ENCODE assay signal across 30 cellular contexts in the genomic region with DNA sequence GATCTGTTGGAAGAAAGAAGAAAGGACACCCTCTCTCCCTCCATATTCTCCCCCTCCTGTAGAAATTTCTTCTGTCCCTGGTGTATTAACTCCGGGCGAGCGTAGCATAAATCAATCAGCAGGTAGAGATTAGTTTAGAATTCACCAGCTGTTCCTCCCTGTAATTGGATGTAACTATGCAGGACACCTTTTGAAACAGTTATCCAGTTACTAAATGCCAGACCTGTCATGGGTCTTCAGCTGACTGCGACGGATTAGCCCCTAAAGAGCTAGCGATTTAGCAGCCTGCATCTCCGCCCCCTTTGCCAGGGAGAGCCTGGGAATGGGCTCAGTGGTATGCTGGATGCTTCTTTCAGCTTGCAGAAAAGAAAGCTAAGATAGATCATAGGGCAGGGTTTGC. TPM values are rescaled to one million over a fixed set of nuclear protein-coding genes. Genes with fewer than 3 reads are reported as not detected.
A peak's percentile ranks its signal among the peaks of the same experiment; 100 is the strongest.
DNase-seq lines count a peak whose midpoint lies in the region; ATAC-seq and TF ChIP-seq lines count a peak whose summit lies in the region.
"Had no signal": no experiment of that assay in that cellular context is flagged by ENCODE, and none has a peak within 500 bp of the region (broad histone marks: within the 10 kb centered on the region; RNA-seq: fewer than 3 reads in every experiment).

No MANE protein-coding gene starts in this region.

- no peak overlapping the region for H2AFZ ChIP-seq in neuronal stem cell (ENCODE audit: low read length)
- H2AFZ ChIP-seq: GM23248 had no signal

- DNase-seq in NCI-H524 (lab: John Stamatoyannopoulos, UW) (peak; percentile 82 to 92), ecto neural progenitor cell (ENCODE audit: low spot score) (peak; percentile 84), neuronal stem cell (ENCODE audit: low spot score) (peak; percentile 65), left lung (no peak), right lobe of liver (no peak), NCI-H510A (lab: John Stamatoyannopoulos, UW) (no peak)
- DNase-seq in activated CD4-positive, CD25-positive, alpha-beta regulatory T cell treated with anti-CD3 and anti-CD28 coated beads, Interleukin-2, amount 50 U/mL, for 72 hours, result no peak
- DNase-seq: activated CD4-positive, alpha-beta T cell treated with anti-CD3 and anti-CD28 coated beads, Interleukin-2, amount 10 ng/mL, durations not matched to agents 7 days and 5 days; aorta; COR-L47; DMS79 treated with DMSO at 0.1 percent for 48 hours; GM23248; HFFc6; KG1; mammary epithelial cell; NCI-H2029; NCI-H526; SK-N-SH; spleen; stimulated activated CD4-positive, alpha-beta T cell treated with anti-CD3 and anti-CD28 coated beads, Interleukin-4, amount 100 ng/mL, for 1 hour; stimulated activated naive B cell treated with anti-CD40 and anti-IgM and Interleukin-4, amounts not matched to agents 10 μg/mL and 1 μg/mL and 100 μg/mL, for 72 hours had no signal

- no peak overlapping the region for H2BK12ac ChIP-seq in neuronal stem cell (ENCODE audit: low read length)

- no peak overlapping the region for H2BK15ac ChIP-seq in neuronal stem cell (ENCODE audit: low read length)

- H3K9ac ChIP-seq in HUES48 (ENCODE audit: low read depth, low read length) (no peak overlapping the region), neuronal stem cell (ENCODE audit: low read depth, low read length, poor library complexity) (no peak overlapping the region)
- H3K9ac ChIP-seq: BLaER1 treated with 17β-estradiol and CSF1 and Interleukin-3, amounts not matched to agents 10 nM and 100 nM; GM23248; SK-N-SH had no signal

- H3K36me3 ChIP-seq in HUES48 (ENCODE audit: control insufficient read depth, insufficient read depth, low read length), result peaks cover 50% of the 10 kb centered on the region
- peaks cover 7 to 64% of the 10 kb centered on the region in 2 donors for H3K36me3 ChIP-seq in neuronal stem cell (replicated peaks in 1 of 2; ENCODE audit: control insufficient read depth in 2 of 2, insufficient read depth in 2 of 2, low read length in 2 of 2)
- peaks cover 11 to 63% of the 10 kb centered on the region in 2 donors for H3K36me3 ChIP-seq in left lung
- H3K36me3 ChIP-seq in right lobe of liver, result peaks cover 0 to 56% (median 27%) of the 10 kb centered on the region in 4 donors

- H3K9me3 ChIP-seq in HUES48 (ENCODE audit: control insufficient read depth, insufficient read depth, low read length) (no peaks in the 10 kb centered on the region), neuronal stem cell (replicated peaks in 1 of 2; ENCODE audit: control insufficient read depth in 2 of 2, insufficient read depth in 1 of 2, low read depth in 1 of 2, low read length in 2 of 2) (no peaks in the 10 kb centered on the region), left lung (no peaks in the 10 kb centered on the region), right lobe of liver (no peaks in the 10 kb centered on the region)
- H3K9me3 ChIP-seq: BLaER1 treated with 17β-estradiol and CSF1 and Interleukin-3, amounts not matched to agents 10 nM and 100 nM; SK-N-SH; spleen had no signal

- H3K23ac ChIP-seq in neuronal stem cell (ENCODE audit: low read depth, low read length, poor library complexity), result no peak overlapping the region

- H2AK5ac ChIP-seq in neuronal stem cell (ENCODE audit: low read depth, low read length), result no peak overlapping the region

- ATAC-seq in left lung (no peak), right lobe of liver (no peak)
- ATAC-seq: activated naive CD4-positive, alpha-beta T cell treated with anti-CD3 and anti-CD28 coated beads, Interleukin-2, amount 50 U/mL, for 72 hours; stimulated activated naive B cell treated with anti-CD40 and anti-IgM and Interleukin-4, amounts not matched to agents 10 μg/mL and 1 μg/mL and 100 μg/mL, for 72 hours had no signal

- H3K18ac ChIP-seq in neuronal stem cell (ENCODE audit: low read length), result no peak overlapping the region

- intact Hi-C loops in left lung (cut with DNase I) (no loop called here), right lobe of liver (cut with DNase I) (no loop called here)

- no peak overlapping the region for H2BK5ac ChIP-seq in neuronal stem cell (ENCODE audit: low read length)

- H3K4ac ChIP-seq in neuronal stem cell (ENCODE audit: low read length), result no peak overlapping the region

- no peak overlapping the region for H3K14ac ChIP-seq in neuronal stem cell (ENCODE audit: low read length)

- TF ChIP-seq CTCF in left lung (IDR thresholded peaks at IDR 0.05), result no peak
- TF ChIP-seq CTCF in right lobe of liver (IDR thresholded peaks at IDR 0.05), result no peak

- no peak for TF ChIP-seq POLR2A in right lobe of liver (IDR thresholded peaks at IDR 0.05)

- H3K27ac ChIP-seq in HUES48 (ENCODE audit: low read depth, low read length), result peak overlapping the region; percentile 2
- H3K27ac ChIP-seq in neuronal stem cell (replicated peaks; ENCODE audit: low read length), result peak overlapping the region; percentile 97
- H3K27ac ChIP-seq in left lung, result no peak overlapping the region
- no peak overlapping the region for H3K27ac ChIP-seq in right lobe of liver
- H3K27ac ChIP-seq: BLaER1 treated with 17β-estradiol and CSF1 and Interleukin-3, amounts not matched to agents 10 nM and 100 nM; GM23248; spleen; VCaP had no signal

- H3K27me3 ChIP-seq in HUES48 (ENCODE audit: control insufficient read depth, insufficient read depth, low read length) (no peaks in the 10 kb centered on the region), neuronal stem cell (ENCODE audit: control insufficient read depth in 3 of 3, insufficient read depth in 3 of 3, low read depth in 1 of 3, low read length in 3 of 3) (no peaks in the 10 kb centered on the region), left lung (no peaks in the 10 kb centered on the region), right lobe of liver (no peaks in the 10 kb centered on the region)
- H3K27me3 ChIP-seq: BLaER1 treated with 17β-estradiol and CSF1 and Interleukin-3, amounts not matched to agents 10 nM and 100 nM; spleen had no signal

- H4K8ac ChIP-seq in neuronal stem cell (ENCODE audit: low read depth, low read length), result no peak overlapping the region

- WGBS in neuronal stem cell (ENCODE audit: extremely low coverage in 2 of 2, insufficient read length in 2 of 2, insufficient replicate concordance in 1 of 2), 2 donors, result no CpG with 5 or more reads among the region's 7 CpGs
- WGBS in right lobe of liver (ENCODE audit: insufficient coverage, low coverage, low lambda C conversion rate, missing lambda C conversion rate), result 90% methylated on average over 7 of the region's 7 CpGs

- H4K91ac ChIP-seq in neuronal stem cell (ENCODE audit: low read depth, low read length, poor library complexity), result no peak overlapping the region

- no peak overlapping the region for H3K4me2 ChIP-seq in neuronal stem cell (ENCODE audit: insufficient read depth, low read length, poor library complexity, severe bottlenecking)
- H3K4me2 ChIP-seq: BLaER1 treated with 17β-estradiol and CSF1 and Interleukin-3, amounts not matched to agents 10 nM and 100 nM; SK-N-SH had no signal

- H3K4me3 ChIP-seq in HUES48 (ENCODE audit: low read depth, low read length), result no peak overlapping the region
- no peak overlapping the region for H3K4me3 ChIP-seq in neuronal stem cell (ENCODE audit: low read length in 2 of 2)
- no peak overlapping the region for H3K4me3 ChIP-seq in left lung
- no peak overlapping the region for H3K4me3 ChIP-seq in right lobe of liver
- H3K4me3 ChIP-seq: BLaER1 treated with 17β-estradiol and CSF1 and Interleukin-3, amounts not matched to agents 10 nM and 100 nM; GM23248; spleen had no signal

- no peak overlapping the region for H2BK120ac ChIP-seq in neuronal stem cell (ENCODE audit: low read depth, low read length)

- H3K79me1 ChIP-seq in neuronal stem cell (ENCODE audit: low read depth, low read length), result no peaks in the 10 kb centered on the region

- no peaks in the 10 kb centered on the region for H3K4me1 ChIP-seq in HUES48 (ENCODE audit: control insufficient read depth, insufficient read depth, low read length)
- H3K4me1 ChIP-seq in neuronal stem cell (ENCODE audit: control insufficient read depth in 2 of 2, insufficient read depth in 1 of 2, low read depth in 1 of 2, low read length in 2 of 2), result peaks cover 11 to 32% of the 10 kb centered on the region in 2 donors
- H3K4me1 ChIP-seq in left lung, result peaks cover 23 to 34% of the 10 kb centered on the region in 2 donors
- H3K4me1 ChIP-seq in right lobe of liver, result peaks cover 0 to 29% (median 9%) of the 10 kb centered on the region in 4 donors

RNA-seq across cellular contexts. Expression of gene COPZ1, which starts 16.4 kb away (rescaled TPM):
- 188 TPM for polyA plus RNA-seq in neuronal stem cell (2013, experiment 1 of 2)
- polyA plus RNA-seq in neuronal stem cell (2013, experiment 2 of 2), result 183 TPM
- total RNA-seq in left lung (100 to 1,000 TPM; 157 to 184 TPM), right lobe of liver (10 to 100 TPM; 67.3 to 89.2 (median 74.9) TPM)

RNA-seq across cellular contexts. Expression of gene GPR84, which starts 22.9 kb away (rescaled TPM):
- polyA plus RNA-seq in neuronal stem cell (2013, experiment 1 of 2), result 0.03 TPM
- 0.04 TPM for polyA plus RNA-seq in neuronal stem cell (2013, experiment 2 of 2)
- total RNA-seq in left lung (10 to 100 TPM in 1 of 2 donors, under 1 TPM in 1; 0.99 to 10.3 TPM), right lobe of liver (under 1 TPM in 1 of 6 experiments, not detected in 5; 0.35 TPM)
- total RNA-seq: dermis microvascular lymphatic vessel endothelial cell, GM23248, HFFc6, HT1080, kidney epithelial cell, myocyte, temporal lobe had no signal
- polyA plus RNA-seq: GM23248 had no signal

RNA-seq across cellular contexts. Expression of gene NFE2, which starts 40.5 kb away (rescaled TPM):
- 2.4 TPM for polyA plus RNA-seq in neuronal stem cell (2013, experiment 1 of 2)
- 2.5 TPM for polyA plus RNA-seq in neuronal stem cell (2013, experiment 2 of 2)
- 10 to 100 TPM in 1 of 2 donors, 1 to 10 TPM in 1; 2.9 to 21.3 TPM for total RNA-seq in left lung
- total RNA-seq in right lobe of liver, result 1 to 10 TPM in 3 of 6 experiments, under 1 TPM in 3; 0.46 to 2.8 (median 0.99) TPM
- total RNA-seq: activated CD4-positive, alpha-beta T cell treated with anti-CD3 and anti-CD28 coated beads, Interleukin-2, amount 10 ng/mL, durations not matched to agents 7 days and 5 days; dermis microvascular lymphatic vessel endothelial cell; GM23248 had no signal
- polyA plus RNA-seq: GM23248 had no signal

RNA-seq across cellular contexts. Expression of gene ZNF385A, which starts 43.2 kb away (rescaled TPM):
- polyA plus RNA-seq in neuronal stem cell (2013, experiment 1 of 2), result 60.0 TPM
- 56.5 TPM for polyA plus RNA-seq in neuronal stem cell (2013, experiment 2 of 2)
- total RNA-seq in left lung, result 10 to 100 TPM; 18.1 to 19.0 TPM
- 1 to 10 TPM; 2.4 to 9.3 (median 3.7) TPM for total RNA-seq in right lobe of liver

Comparison
In these comparisons a context has a peak if more than half of its experiments do, and no peak if none do; other contexts are left out.
1. H3K27ac ChIP-seq: peak in HUES48 (single experiment) and neuronal stem cell (single experiment); none in left lung (0 of 2) and right lobe of liver (0 of 3).
2. DNase-seq: peak in NCI-H524 (2 of 2), ecto neural progenitor cell (single experiment) and neuronal stem cell (single experiment); none in left lung (0 of 2), right lobe of liver (0 of 3), NCI-H510A (single experiment) and activated CD4-positive, CD25-positive, alpha-beta regulatory T cell treated with anti-CD3 and anti-CD28 coated beads, Interleukin-2, amount 50 U/mL, for 72 hours (single experiment).